In genomic region chr1:235971571-235972315, GRCh38 we compare ENCODE assay signal across 1 cellular context.
TF ChIP-seq lines count a peak whose summit lies in the region.

No MANE protein-coding gene starts in this region.

TF ChIP-seq in GM12878, 131 proteins besides CTCF, POLR2A, EP300 and RAD21 (continued from another document and continues in another):
- TF ChIP-seq SKIL (IDR thresholded peaks at IDR 0.05; ENCODE audit: low read depth, poor library complexity, severe bottlenecking) (peak; percentile 34), POLR2AphosphoS5 (IDR thresholded peaks at IDR 0.05; ENCODE audit: low read length) (peak; percentile 79), RB1 (IDR thresholded peaks at IDR 0.05; ENCODE audit: borderline replicate concordance) (peak; percentile 66; the same call in 1 of the 2 replicates), BCL3 (IDR thresholded peaks at IDR 0.05; ENCODE audit: borderline replicate concordance, insufficient read depth, low read depth, low read length, poor library complexity, severe bottlenecking) (no peak), ZBTB40 (IDR thresholded peaks at IDR 0.05; ENCODE audit: borderline replicate concordance) (peak; percentile 38; the same call in 1 of the 2 replicates), NRF1 (conservative IDR thresholded peaks at IDR 0.05; ENCODE audit: low read depth, low read length) (no peak; the same call in 1 of the 2 replicates), BHLHE40 (IDR thresholded peaks at IDR 0.05; ENCODE audit: borderline replicate concordance in 1 of 2, low read depth in 2 of 2, low read length in 1 of 2) (peak; percentile 24 to 46; a peak in 1 of 4 replicates), JUNB (IDR thresholded peaks at IDR 0.05) (no peak), SREBF2 (IDR thresholded peaks at IDR 0.05; ENCODE audit: low read length) (no peak), RAD51 (IDR thresholded peaks at IDR 0.05) (peak; percentile 64), GABPA (IDR thresholded peaks at IDR 0.05; ENCODE audit: low read depth) (no peak), RFX5 (IDR thresholded peaks at IDR 0.05; ENCODE audit: low read depth, low read length) (no peak), ASH2L (IDR thresholded peaks at IDR 0.05; ENCODE audit: borderline replicate concordance, low read depth) (no peak), ZNF24 (IDR thresholded peaks at IDR 0.05) (no peak), SUPT20H (IDR thresholded peaks at IDR 0.05; ENCODE audit: borderline replicate concordance, control insufficient read depth, low read depth, low read length) (no peak), MTA2 (IDR thresholded peaks at IDR 0.05; ENCODE audit: low read depth) (peak; percentile 37; the same call in 1 of the 2 replicates), YY1 (IDR thresholded peaks at IDR 0.05; ENCODE audit: low read depth, low read length) (peak; percentile 76), ZNF274 (IDR thresholded peaks at IDR 0.05; ENCODE audit: insufficient read depth, insufficient read length) (no peak), USF2 (IDR thresholded peaks at IDR 0.05; ENCODE audit: borderline replicate concordance, low read depth, low read length) (peak; percentile 38), TAF1 (IDR thresholded peaks at IDR 0.05; ENCODE audit: borderline replicate concordance, low read depth, low read length) (peak; percentile 51; the same call in 1 of the 2 replicates), ZNF687 (IDR thresholded peaks at IDR 0.05) (peak; percentile 73; the same call in 1 of the 2 replicates), RBBP5 (conservative IDR thresholded peaks at IDR 0.05) (no peak), ZBED1 (IDR thresholded peaks at IDR 0.05; ENCODE audit: borderline replicate concordance) (no peak), CHD1 (IDR thresholded peaks at IDR 0.05; ENCODE audit: low read depth, low read length) (no peak), ATF2 (IDR thresholded peaks at IDR 0.05; ENCODE audit: low read length) (no peak), ZNF207 (IDR thresholded peaks at IDR 0.05; ENCODE audit: borderline replicate concordance) (no peak), NFYA (IDR thresholded peaks at IDR 0.05; ENCODE audit: borderline replicate concordance, low read depth, low read length) (no peak), CBFB (IDR thresholded peaks at IDR 0.05; ENCODE audit: low read depth) (0 out of 2 replicates have a peak, but pooled peaks have one; percentile 42), PAX5 (IDR thresholded peaks at IDR 0.05; ENCODE audit: borderline replicate concordance, low read depth, low read length) (no peak), ZBTB4 (CRISPR knock-in tag; IDR thresholded peaks at IDR 0.05) (no peak), PAX8 (IDR thresholded peaks at IDR 0.05) (no peak), ETV6 (conservative IDR thresholded peaks at IDR 0.05 in 1 of 2, IDR thresholded peaks at IDR 0.05 in 1 of 2; ENCODE audit: borderline replicate concordance in 1 of 2, low read depth in 1 of 2) (no peak), WRNIP1 (IDR thresholded peaks at IDR 0.05; ENCODE audit: borderline replicate concordance, low read depth, low read length) (no peak), E2F4 (IDR thresholded peaks at IDR 0.05; ENCODE audit: low read depth, low read length) (peak; percentile 83), SMAD1 (IDR thresholded peaks at IDR 0.05; ENCODE audit: low read depth, partially characterized antibody) (no peak), SRF (IDR thresholded peaks at IDR 0.05; ENCODE audit: low read depth in 2 of 2, low read length in 2 of 2) (no peak), SMAD5 (IDR thresholded peaks at IDR 0.05; ENCODE audit: low read depth) (no peak), FOS (IDR thresholded peaks at IDR 0.05; ENCODE audit: borderline replicate concordance, extremely low read depth, insufficient read length) (no peak)
